Comparison of ENCODE assay signal across 23 cellular contexts in genomic region chr1:177306019-177306415, GRCh38.
"Had no signal": no experiment of that assay in that cellular context is flagged by ENCODE, and none has a peak within 500 bp of the region (broad histone marks: within the 10 kb centered on the region; RNA-seq: fewer than 3 reads in every experiment).

No MANE protein-coding gene starts in this region.

- H3K36me3 Mint-ChIP-seq: activated naive CD8-positive, alpha-beta T cell had no signal

- ATAC-seq: activated CD4-positive, alpha-beta T cell treated with anti-CD3 and anti-CD28 coated beads for 36 hours; activated CD8-positive, alpha-beta T cell treated with anti-CD3 and anti-CD28 coated beads, Interleukin-2, amount 10 ng/mL, durations not matched to agents 7 days and 5 days; activated T-cell treated with anti-CD3 and anti-CD28 coated beads, Interleukin-2, amount 50 U/mL, for 72 hours; body of pancreas; heart right ventricle; left lobe of liver; lower lobe of right lung; stimulated activated naive CD8-positive, alpha-beta T cell treated with anti-CD3 and anti-CD28 coated beads, Interleukin-15, Interleukin-2, amounts not matched to agents 100 U/mL and 50 U/mL, for 24 hours; upper lobe of right lung had no signal

- H3K27ac Mint-ChIP-seq: activated CD4-positive, alpha-beta T cell treated with anti-CD3 and anti-CD28 coated beads for 36 hours; activated CD8-positive, alpha-beta T cell treated with anti-CD3 and anti-CD28 coated beads, Interleukin-2, amount 10 ng/mL, durations not matched to agents 7 days and 5 days; activated naive CD8-positive, alpha-beta T cell; activated T-cell treated with anti-CD3 and anti-CD28 coated beads, Interleukin-2, amount 50 U/mL, for 72 hours; T-helper 2 cell treated with Interferon-gamma antibody and Interleukin-4, amounts not matched to agents 5 μg/mL and 100 μg/mL, for 36 hours had no signal

- H3K36me3 ChIP-seq: heart right ventricle, lower lobe of right lung, right lobe of liver, thyroid gland, upper lobe of right lung had no signal

- H3K9me3 ChIP-seq: body of pancreas, heart right ventricle, lower lobe of right lung, right lobe of liver, thyroid gland, upper lobe of right lung had no signal

- DNase-seq: activated CD4-positive, alpha-beta T cell treated with anti-CD3 and anti-CD28 coated beads for 36 hours; activated CD4-positive, CD25-positive, alpha-beta regulatory T cell; activated CD8-positive, alpha-beta T cell treated with anti-CD3 and anti-CD28 coated beads, Interleukin-2, amount 10 ng/mL, durations not matched to agents 7 days and 5 days; activated effector memory CD4-positive, alpha-beta T cell treated with Interleukin-2 at 50 U/mL for 16 hours; activated naive CD4-positive, alpha-beta T cell treated with Interleukin-2 at 50 U/mL for 16 hours; activated T-cell treated with anti-CD3 and anti-CD28 coated beads for 4 hours; activated T-cell treated with anti-CD3 and anti-CD28 coated beads, Interleukin-2, amount 50 U/mL, for 72 hours; aorta; body of pancreas; cerebellar nuclear complex; cortex of kidney; foreskin fibroblast; heart right ventricle; lower lobe of right lung; right lobe of liver; stimulated activated CD4-positive, alpha-beta T cell treated with anti-CD3 and anti-CD28 coated beads, Interleukin-2, amount 100 ng/mL, for 48 hours; stimulated activated naive CD8-positive, alpha-beta T cell treated with anti-CD3 and anti-CD28 coated beads, Interleukin-15, Interleukin-2, amounts not matched to agents 100 U/mL and 50 U/mL, for 24 hours; T-helper 1 cell; thyroid gland; upper lobe of right lung had no signal

- H3K9me3 Mint-ChIP-seq: T-helper 2 cell treated with Interferon-gamma antibody and Interleukin-4, amounts not matched to agents 5 μg/mL and 100 μg/mL, for 36 hours had no signal

- H3K4me3 Mint-ChIP-seq: activated CD4-positive, alpha-beta T cell treated with anti-CD3 and anti-CD28 coated beads for 36 hours; activated CD8-positive, alpha-beta T cell treated with anti-CD3 and anti-CD28 coated beads, Interleukin-2, amount 10 ng/mL, durations not matched to agents 7 days and 5 days; activated naive CD8-positive, alpha-beta T cell; activated T-cell treated with anti-CD3 and anti-CD28 coated beads, Interleukin-2, amount 50 U/mL, for 72 hours; T-helper 2 cell treated with Interferon-gamma antibody and Interleukin-4, amounts not matched to agents 5 μg/mL and 100 μg/mL, for 36 hours had no signal

- H3K4me1 Mint-ChIP-seq: activated CD4-positive, alpha-beta T cell treated with anti-CD3 and anti-CD28 coated beads for 36 hours had no signal

- H3K27ac ChIP-seq: body of pancreas, heart right ventricle, lower lobe of right lung, right lobe of liver, thyroid gland, upper lobe of right lung had no signal

- H3K4me3 ChIP-seq: body of pancreas, heart right ventricle, lower lobe of right lung, right lobe of liver, thyroid gland, upper lobe of right lung had no signal

- H3K27me3 ChIP-seq: body of pancreas, right lobe of liver, thyroid gland, upper lobe of right lung had no signal

- H3K4me1 ChIP-seq: lower lobe of right lung, right lobe of liver, upper lobe of right lung had no signal
